ENCODE assay signal across 17 cellular contexts in genomic region chr15:72889545-72889944, GRCh38.
"Had no signal": no experiment of that assay in that cellular context is flagged by ENCODE, and none has a peak within 500 bp of the region (broad histone marks: within the 10 kb centered on the region; RNA-seq: fewer than 3 reads in every experiment).

No MANE protein-coding gene starts in this region.

- H3K9me3 ChIP-seq: neutrophil, right lobe of liver, thoracic aorta, transverse colon had no signal

- H3K27ac ChIP-seq: heart left ventricle, neutrophil, psoas muscle, right lobe of liver, spleen, thoracic aorta, transverse colon had no signal

- DNase-seq: cortex of kidney; effector CD8-positive, alpha-beta T cell; foreskin melanocyte; heart left ventricle; left colon; naive thymus-derived CD4-positive, alpha-beta T cell; psoas muscle; right lobe of liver; spleen; stimulated activated CD4-positive, alpha-beta T cell treated with anti-CD3 and anti-CD28 coated beads, Interleukin-15, amount 100 ng/mL, for 24 hours; stimulated activated CD4-positive, alpha-beta T cell treated with anti-CD3 and anti-CD28 coated beads, Interleukin-1b, Interleukin-23, amount 100 ng/mL, for 48 hours; stimulated activated CD4-positive, alpha-beta T cell treated with anti-CD3 and anti-CD28 coated beads, Interleukin-4, amount 100 ng/mL, for 24 hours; transverse colon had no signal

- ATAC-seq: left colon; naive thymus-derived CD4-positive, alpha-beta T cell; psoas muscle; right lobe of liver; stimulated activated memory B cell treated with anti-CD40 and anti-IgM and Interleukin-4, amounts not matched to agents 10 μg/mL and 1 μg/mL and 100 μg/mL, for 72 hours had no signal

- H3K36me3 ChIP-seq: heart left ventricle, neutrophil, right lobe of liver, spleen, thoracic aorta, transverse colon had no signal

- H3K27me3 ChIP-seq: dorsolateral prefrontal cortex, right lobe of liver, transverse colon had no signal

- H3K4me3 ChIP-seq: dorsolateral prefrontal cortex, heart left ventricle, psoas muscle, right lobe of liver, spleen, thoracic aorta, transverse colon had no signal

- H3K4me1 ChIP-seq: psoas muscle, right lobe of liver, spleen, transverse colon had no signal
